Comparison of ENCODE assay signal across 15 cellular contexts in the genomic region with DNA sequence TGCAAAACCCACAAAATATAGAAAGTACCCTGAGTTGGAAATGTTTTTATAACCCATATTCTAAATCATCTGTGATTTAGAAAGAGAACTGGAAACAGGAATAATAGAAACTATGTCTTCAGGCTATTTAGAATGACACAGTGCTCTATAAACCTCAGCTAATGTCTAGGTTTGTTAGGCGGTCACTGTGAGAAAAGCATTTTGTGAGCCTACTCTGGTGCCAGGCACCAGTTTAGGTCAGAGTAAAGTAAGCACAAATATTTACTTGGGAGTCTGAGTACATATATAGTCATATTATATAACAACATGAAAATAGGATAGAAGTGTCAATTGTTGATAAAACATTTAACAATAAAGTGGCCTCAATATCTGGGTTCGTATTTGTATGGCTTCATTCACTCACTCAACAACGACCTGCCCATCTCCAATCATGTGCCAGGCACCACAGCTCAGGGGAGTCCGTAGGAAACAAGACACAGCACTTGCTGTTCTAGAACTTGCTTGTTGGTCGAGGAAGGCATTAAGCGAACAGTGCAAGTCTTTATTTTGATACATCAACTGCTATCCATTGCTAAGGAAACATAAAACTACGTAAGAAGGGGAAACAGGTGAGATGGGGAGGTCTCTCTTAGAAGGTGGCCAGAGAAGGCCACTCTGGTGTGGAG. TPM values are rescaled to one million over a fixed set of nuclear protein-coding genes. Genes with fewer than 3 reads are reported as not detected.
A peak's percentile ranks its signal among the peaks of the same experiment; 100 is the strongest.
DNase-seq lines count a peak whose midpoint lies in the region; ATAC-seq and TF ChIP-seq lines count a peak whose summit lies in the region.
"Had no signal": no experiment of that assay in that cellular context is flagged by ENCODE, and none has a peak within 500 bp of the region (broad histone marks: within the 10 kb centered on the region; RNA-seq: fewer than 3 reads in every experiment).

No MANE protein-coding gene starts in this region.

- intact Hi-C loops in CD4-positive, alpha-beta T cell (cut with DNase I, micrococcal nuclease), result no loop called here

- TF ChIP-seq CTCF in CD4-positive, alpha-beta T cell (IDR thresholded peaks at IDR 0.05), result no peak
- TF ChIP-seq CTCF in chondrocyte (IDR thresholded peaks at IDR 0.05), result no peak

- no peaks in the 10 kb centered on the region for H3K27me3 ChIP-seq in CD4-positive, alpha-beta T cell (ENCODE audit: control insufficient read depth, insufficient read depth, low read length)
- H3K27me3 ChIP-seq: gastroesophageal sphincter, Peyer's patch, tibial artery had no signal

- H3K27me3 Mint-ChIP-seq in CD4-positive, alpha-beta T cell, result no peaks in the 10 kb centered on the region
- H3K27me3 Mint-ChIP-seq in IgD-negative memory B cell (no peaks in the 10 kb centered on the region), chondrocyte (ENCODE audit: low read depth) (no peaks in the 10 kb centered on the region)
- H3K27me3 Mint-ChIP-seq in natural killer cell treated with Interleukin-12 subunit alpha and Interleukin-12 subunit beta and Interleukin-15 and Interleukin-18, amount 100 ng/mL, for 72 hours, result no peaks in the 10 kb centered on the region
- H3K27me3 Mint-ChIP-seq: activated CD4-positive, alpha-beta memory T cell treated with anti-CD3 and anti-CD28 coated beads, Interleukin-2, amount 10 ng/mL, durations not matched to agents 7 days and 5 days had no signal

- POLR2A ChIA-PET in CD4-positive, alpha-beta T cell (lab: Charles Lee), result interaction anchor here (0.9 kb wide), 1 partner anchor 35 kb away, joined by 4 read pairs; no protein-coding TSS in a partner anchor

- H3K36me3 Mint-ChIP-seq in CD4-positive, alpha-beta T cell (ENCODE audit: low read depth), result peaks cover 23% of the 10 kb centered on the region
- H3K36me3 Mint-ChIP-seq in IgD-negative memory B cell, result peaks cover 4% of the 10 kb centered on the region
- peaks cover 5% of the 10 kb centered on the region for H3K36me3 Mint-ChIP-seq in chondrocyte (ENCODE audit: low read depth)
- H3K36me3 Mint-ChIP-seq in natural killer cell treated with Interleukin-12 subunit alpha and Interleukin-12 subunit beta and Interleukin-15 and Interleukin-18, amount 100 ng/mL, for 72 hours, result no peaks in the 10 kb centered on the region

- H3K4me1 Mint-ChIP-seq in CD4-positive, alpha-beta T cell (ENCODE audit: low read depth), result peaks cover 72% of the 10 kb centered on the region
- H3K4me1 Mint-ChIP-seq in IgD-negative memory B cell, result peaks cover 48 to 56% (median 49%) of the 10 kb centered on the region in 3 donors
- H3K4me1 Mint-ChIP-seq in chondrocyte (ENCODE audit: low read depth), result peaks cover 55% of the 10 kb centered on the region
- H3K4me1 Mint-ChIP-seq in natural killer cell treated with Interleukin-12 subunit alpha and Interleukin-12 subunit beta and Interleukin-15 and Interleukin-18, amount 100 ng/mL, for 72 hours (ENCODE audit: low read depth in 2 of 2), result peaks cover 39 to 52% of the 10 kb centered on the region in 2 donors

- no peaks in the 10 kb centered on the region for H3K9me3 Mint-ChIP-seq in CD4-positive, alpha-beta T cell
- H3K9me3 Mint-ChIP-seq in IgD-negative memory B cell, result no peaks in the 10 kb centered on the region
- no peaks in the 10 kb centered on the region for H3K9me3 Mint-ChIP-seq in chondrocyte (ENCODE audit: low read depth)
- H3K9me3 Mint-ChIP-seq in natural killer cell treated with Interleukin-12 subunit alpha and Interleukin-12 subunit beta and Interleukin-15 and Interleukin-18, amount 100 ng/mL, for 72 hours, result no peaks in the 10 kb centered on the region
- H3K9me3 Mint-ChIP-seq: activated CD4-positive, alpha-beta memory T cell treated with anti-CD3 and anti-CD28 coated beads, Interleukin-2, amount 10 ng/mL, durations not matched to agents 7 days and 5 days had no signal

- DNase-seq in CD4-positive, alpha-beta T cell, result no peak
- no peak for DNase-seq in chondrocyte (ENCODE audit: low spot score)
- no peak for DNase-seq in natural killer cell treated with Interleukin-12 subunit alpha and Interleukin-12 subunit beta and Interleukin-15 and Interleukin-18, amount 100 ng/mL, for 72 hours (ENCODE audit: low spot score)
- DNase-seq in occipital lobe (lab: John Stamatoyannopoulos, UW), result no peak
- no peak for DNase-seq in hippocampal formation (lab: John Stamatoyannopoulos, UW)
- DNase-seq: activated CD4-positive, alpha-beta memory T cell treated with anti-CD3 and anti-CD28 coated beads, Interleukin-2, amount 10 ng/mL, durations not matched to agents 7 days and 5 days; kidney; MV-4-11; NCI-H226; Peyer's patch; tibial artery had no signal

- CTCF ChIA-PET in CD4-positive, alpha-beta T cell (lab: Charles Lee), result interaction anchor here (0.9 kb wide), 1 partner anchor 16 kb away, joined by 3 read pairs; no protein-coding TSS in a partner anchor

- no peaks in the 10 kb centered on the region for H3K9me3 ChIP-seq in CD4-positive, alpha-beta T cell (ENCODE audit: control insufficient read depth, low read length)
- H3K9me3 ChIP-seq: gastroesophageal sphincter, Peyer's patch, tibial artery had no signal

- no peak overlapping the region for H3K4me3 Mint-ChIP-seq in CD4-positive, alpha-beta T cell
- H3K4me3 Mint-ChIP-seq in IgD-negative memory B cell (no peak overlapping the region), chondrocyte (ENCODE audit: unreplicated experiment) (no peak overlapping the region)
- no peak overlapping the region for H3K4me3 Mint-ChIP-seq in natural killer cell treated with Interleukin-12 subunit alpha and Interleukin-12 subunit beta and Interleukin-15 and Interleukin-18, amount 100 ng/mL, for 72 hours
- H3K4me3 Mint-ChIP-seq: activated CD4-positive, alpha-beta memory T cell treated with anti-CD3 and anti-CD28 coated beads, Interleukin-2, amount 10 ng/mL, durations not matched to agents 7 days and 5 days had no signal

- H3K27ac ChIP-seq in CD4-positive, alpha-beta T cell (ENCODE audit: low read depth, low read length), result no peak overlapping the region
- H3K27ac ChIP-seq: Peyer's patch, tibial artery had no signal

- H3K27ac Mint-ChIP-seq in CD4-positive, alpha-beta T cell, result peak overlapping the region; percentile 91
- H3K27ac Mint-ChIP-seq in IgD-negative memory B cell (peak overlapping the region in 2 of 3 donors; percentile 63 to 78), chondrocyte (ENCODE audit: unreplicated experiment) (peak overlapping the region; percentile 58)
- peak overlapping the region; percentile 2 to 9 for H3K27ac Mint-ChIP-seq in natural killer cell treated with Interleukin-12 subunit alpha and Interleukin-12 subunit beta and Interleukin-15 and Interleukin-18, amount 100 ng/mL, for 72 hours
- H3K27ac Mint-ChIP-seq: activated CD4-positive, alpha-beta memory T cell treated with anti-CD3 and anti-CD28 coated beads, Interleukin-2, amount 10 ng/mL, durations not matched to agents 7 days and 5 days had no signal

- no peak for ATAC-seq in CD4-positive, alpha-beta T cell (ENCODE audit: poor library complexity)
- no peak for ATAC-seq in natural killer cell treated with Interleukin-12 subunit alpha and Interleukin-12 subunit beta and Interleukin-15 and Interleukin-18, amount 100 ng/mL, for 72 hours
- no peak for ATAC-seq in HG03045 (IDR thresholded peaks at IDR 0.05; ENCODE audit: unreplicated experiment)
- ATAC-seq in HG02973 (IDR thresholded peaks at IDR 0.05; ENCODE audit: unreplicated experiment), result no peak
- ATAC-seq: gastroesophageal sphincter had no signal

RNA-seq across cellular contexts. Expression of a gene that starts 37.2 kb away (rescaled TPM):
- 100 to 1,000 TPM; 138 to 149 TPM for total RNA-seq in CD4-positive, alpha-beta T cell
- 40.0 TPM for polyA plus RNA-seq in IgD-negative memory B cell
- total RNA-seq in chondrocyte, result 419 to 543 TPM (median 538 TPM) in 3 replicates
- total RNA-seq in natural killer cell treated with Interleukin-12 subunit alpha and Interleukin-12 subunit beta and Interleukin-15 and Interleukin-18, amount 100 ng/mL, for 72 hours, result 100 to 1,000 TPM; 361 to 446 TPM
- total RNA-seq in occipital lobe, result 144 TPM

Comparison
In these comparisons a context has a peak if more than half of its experiments do, and no peak if none do; other contexts are left out.
1. H3K27ac Mint-ChIP-seq: peak in every context shown above with its lines; median percentile 91 in CD4-positive, alpha-beta T cell; 70 in IgD-negative memory B cell; 58 in chondrocyte; 6 in natural killer cell treated with Interleukin-12 subunit alpha and Interleukin-12 subunit beta and Interleukin-15 and Interleukin-18, amount 100 ng/mL, for 72 hours.